ENCODE assay signal across 8 cellular contexts in genomic region chr14:56004807-56005579, GRCh38.
DNase-seq lines count a peak whose midpoint lies in the region; ATAC-seq, FAIRE-seq and TF ChIP-seq lines count a peak whose summit lies in the region.

No MANE protein-coding gene starts in this region.

- H3K4me3 ChIP-seq in ascending aorta, result peak overlapping the region; percentile 20 to 35

- peak overlapping the region; percentile 45 to 68 for H3K27ac ChIP-seq in ascending aorta

- no peak for TF ChIP-seq POLR2A in GM12892 (IDR thresholded peaks at IDR 0.05; ENCODE audit: low read depth, low read length)

- peaks cover 0 to 7% of the 10 kb centered on the region in 2 donors for H3K4me1 ChIP-seq in ascending aorta

- FAIRE-seq in GM12892 (lab: Jason Lieb, UNC), result peak; percentile 5

- H3K9me3 ChIP-seq in ascending aorta, result no peaks in the 10 kb centered on the region

- ATAC-seq in stimulated activated naive CD8-positive, alpha-beta T cell treated with anti-CD3 and anti-CD28 coated beads, Interleukin-15, Interleukin-2, amounts not matched to agents 100 U/mL and 50 U/mL, for 24 hours, result peak; percentile 70

- TF ChIP-seq CTCF in ascending aorta (IDR thresholded peaks at IDR 0.05), result no peak

- no peaks in the 10 kb centered on the region for H3K27me3 ChIP-seq in ascending aorta

- intact Hi-C loops in ascending aorta (cut with DNase I), result no loop called here

- no peaks in the 10 kb centered on the region for H3K36me3 ChIP-seq in ascending aorta

- DNase-seq in GM12892 (ENCODE audit: insufficient read length) (no peak), HCEC 1CT (peak; percentile 55), NCI-H2227 (lab: John Stamatoyannopoulos, UW; ENCODE audit: unreplicated experiment) (peak; percentile 28), ascending aorta (ENCODE audit: low spot score in 2 of 2) (peak in 1 of 2 donors; percentile 67), iris pigment epithelial cell (ENCODE audit: low read depth) (peak; percentile 57), iPS-NIHi11 (ENCODE audit: low spot score) (no peak), SW480 (ENCODE audit: low spot score) (no peak)
- DNase-seq in stimulated activated naive CD8-positive, alpha-beta T cell treated with anti-CD3 and anti-CD28 coated beads, Interleukin-15, Interleukin-2, amounts not matched to agents 100 U/mL and 50 U/mL, for 24 hours, result peak; percentile 15

Comparison
In these comparisons a context has a peak if more than half of its experiments do, and no peak if none do; other contexts are left out.
1. DNase-seq: peak in HCEC 1CT (single experiment), NCI-H2227 (single experiment), iris pigment epithelial cell (single experiment) and stimulated activated naive CD8-positive, alpha-beta T cell treated with anti-CD3 and anti-CD28 coated beads, Interleukin-15, Interleukin-2, amounts not matched to agents 100 U/mL and 50 U/mL, for 24 hours (single experiment); none in GM12892 (single experiment), iPS-NIHi11 (single experiment) and SW480 (single experiment).